In genomic region chr6:98775205-98775604, GRCh38 we compare ENCODE assay signal across 24 cellular contexts. TPM values are rescaled to one million over a fixed set of nuclear protein-coding genes. Genes with fewer than 3 reads are reported as not detected.
"Had no signal": no experiment of that assay in that cellular context is flagged by ENCODE, and none has a peak within 500 bp of the region (broad histone marks: within the 10 kb centered on the region; RNA-seq: fewer than 3 reads in every experiment).

No MANE protein-coding gene starts in this region.

- H3K9me3 Mint-ChIP-seq: activated naive CD8-positive, alpha-beta T cell treated with anti-CD3 and anti-CD28 coated beads for 36 hours; naive thymus-derived CD8-positive, alpha-beta T cell; stimulated activated naive CD8-positive, alpha-beta T cell treated with anti-CD3 and anti-CD28 coated beads, Interleukin-15, Interleukin-2, amounts not matched to agents 100 ng/mL and 50 ng/mL, for 24 hours had no signal

- H3K36me3 Mint-ChIP-seq: activated naive CD8-positive, alpha-beta T cell treated with anti-CD3 and anti-CD28 coated beads for 36 hours; immature natural killer cell; naive thymus-derived CD8-positive, alpha-beta T cell had no signal

- H3K27ac Mint-ChIP-seq: activated naive CD8-positive, alpha-beta T cell treated with anti-CD3 and anti-CD28 coated beads for 36 hours; immature natural killer cell; stimulated activated naive CD8-positive, alpha-beta T cell treated with anti-CD3 and anti-CD28 coated beads, Interleukin-15, Interleukin-2, amounts not matched to agents 100 ng/mL and 50 ng/mL, for 24 hours had no signal

- ATAC-seq: heart right ventricle; left lobe of liver; naive thymus-derived CD8-positive, alpha-beta T cell; psoas muscle; right cardiac atrium; upper lobe of right lung had no signal

- H3K4me1 Mint-ChIP-seq: activated naive CD8-positive, alpha-beta T cell treated with anti-CD3 and anti-CD28 coated beads for 36 hours; immature natural killer cell; naive thymus-derived CD8-positive, alpha-beta T cell had no signal

- H3K4me3 Mint-ChIP-seq: activated naive CD8-positive, alpha-beta T cell treated with anti-CD3 and anti-CD28 coated beads for 36 hours; immature natural killer cell; naive thymus-derived CD8-positive, alpha-beta T cell; stimulated activated naive CD8-positive, alpha-beta T cell treated with anti-CD3 and anti-CD28 coated beads, Interleukin-15, Interleukin-2, amounts not matched to agents 100 ng/mL and 50 ng/mL, for 24 hours had no signal

- DNase-seq: activated CD8-positive, alpha-beta memory T cell treated with anti-CD3 and anti-CD28 coated beads, Interleukin-2, amount 50 U/mL, for 48 hours; activated naive CD4-positive, alpha-beta T cell treated with Interleukin-2 at 50 U/mL for 16 hours; activated naive CD8-positive, alpha-beta T cell treated with anti-CD3 and anti-CD28 coated beads for 36 hours; activated T-cell treated with anti-CD3 and anti-CD28 coated beads, Interleukin-2, amount 50 U/mL, for 48 hours; amniotic stem cell; cortex of kidney; erythroblast; foreskin fibroblast; heart right ventricle; immature natural killer cell; naive thymus-derived CD8-positive, alpha-beta T cell; ovary; psoas muscle; right cardiac atrium; stimulated activated CD4-positive, alpha-beta T cell treated with anti-CD3 and anti-CD28 coated beads, Interleukin-1b, Interleukin-23, amount 100 ng/mL, for 48 hours; substantia nigra; thyroid gland; upper lobe of right lung had no signal

RNA-seq across cellular contexts. Expression of gene POU3F2, which starts 59.2 kb away (rescaled TPM):
- total RNA-seq: activated CD8-positive, alpha-beta memory T cell treated with anti-CD3 and anti-CD28 coated beads for 36 hours; activated naive CD8-positive, alpha-beta T cell treated with anti-CD3 and anti-CD28 coated beads for 36 hours; fibroblast of lung; heart right ventricle; kidney epithelial cell; left lobe of liver; naive thymus-derived CD8-positive, alpha-beta T cell; ovary; psoas muscle; right cardiac atrium; T-helper 2 cell treated with Interferon-gamma antibody and Interleukin-4, amounts not matched to agents 100 ng/mL and 5 ng/mL, for 36 hours; thyroid gland; upper lobe of right lung had no signal
